11 cellular contexts compared by ENCODE assay signal in genomic region chr7:116227678-116228239, GRCh38. TPM values are rescaled to one million over a fixed set of nuclear protein-coding genes. Genes with fewer than 3 reads are reported as not detected.
A peak's percentile ranks its signal among the peaks of the same experiment; 100 is the strongest.
DNase-seq lines count a peak whose midpoint lies in the region; ATAC-seq and TF ChIP-seq lines count a peak whose summit lies in the region.
"Had no signal": no experiment of that assay in that cellular context is flagged by ENCODE, and none has a peak within 500 bp of the region (broad histone marks: within the 10 kb centered on the region; RNA-seq: fewer than 3 reads in every experiment).

No MANE protein-coding gene starts in this region.

- H3K9me2 ChIP-seq in HCT116 (ENCODE audit: insufficient read depth), result no peaks in the 10 kb centered on the region

- H3K36me3 ChIP-seq in HCT116 (ENCODE audit: control insufficient read depth in 1 of 2, insufficient read depth in 2 of 2, low read length in 2 of 2) (no peaks in the 10 kb centered on the region), subcutaneous abdominal adipose tissue (ENCODE audit: control insufficient read depth in 5 of 5, insufficient read depth in 5 of 5, low read length in 5 of 5) (no peaks in the 10 kb centered on the region), ovary (no peaks in the 10 kb centered on the region)

- no peak overlapping the region for H2AFZ ChIP-seq in HCT116 (ENCODE audit: low read depth, low read length, poor library complexity, severe bottlenecking)

- RAD21 ChIA-PET in HCT116 (lab: Charles Lee; ENCODE audit: low non-redundant PET in 1 of 2, low total read pairs in 2 of 2, uncharacterized antibody in 2 of 2, unreplicated experiment in 2 of 2), result no interaction called here

- DNase-seq in HCT116 (ENCODE audit: low read depth, low spot score) (no peak), amniotic stem cell (lab: John Stamatoyannopoulos, UW) (peak; percentile 68), glomerular visceral epithelial cell (ENCODE audit: extremely low spot score) (peak; percentile 58), ovary (no peak)
- DNase-seq in stimulated activated CD4-positive, alpha-beta T cell treated with anti-CD3 and anti-CD28 coated beads, Interleukin-15, amount 100 ng/mL, for 24 hours, result no peak
- DNase-seq: cortex of kidney, GF-D8, NCI-H748 treated with DMSO at 0.1 percent for 48 hours, retina had no signal

- peaks cover 41 to 75% of the 10 kb centered on the region in 2 experiments for H3K4me1 ChIP-seq in HCT116 (ENCODE audit: control insufficient read depth in 1 of 2, insufficient read depth in 2 of 2, low read length in 2 of 2)
- H3K4me1 ChIP-seq in subcutaneous abdominal adipose tissue (ENCODE audit: control insufficient read depth in 5 of 5, insufficient read depth in 5 of 5, low read length in 5 of 5), result peaks cover 2 to 47% (median 31%) of the 10 kb centered on the region in 5 donors
- peaks cover 7% of the 10 kb centered on the region for H3K4me1 ChIP-seq in ovary (ENCODE audit: insufficient read depth)

- no TSS peak for BruUV-seq in HCT116 (replicated peaks; lab: Mats Ljungman, UMichigan)

- H3K27ac ChIP-seq in HCT116 (ENCODE audit: low read depth, low read length) (no peak overlapping the region), subcutaneous abdominal adipose tissue (ENCODE audit: low read depth, low read length) (peak overlapping the region; percentile 5), ovary (no peak overlapping the region)

- TF ChIP-seq POLR2A in HCT116 (IDR thresholded peaks at IDR 0.05; ENCODE audit: borderline replicate concordance, extremely low read depth, insufficient read depth, insufficient read length), result no peak
- TF ChIP-seq POLR2A in ovary (IDR thresholded peaks at IDR 0.05), result no peak

- peaks cover 15% of the 10 kb centered on the region; the same call in 1 of the 2 replicates for H4K20me1 ChIP-seq in HCT116 (ENCODE audit: insufficient read depth)

- H3K4me2 ChIP-seq in HCT116 (ENCODE audit: low read length), result 0 out of 2 replicates have a peak overlapping the region, but pooled peaks have one; percentile 9

- ATAC-seq in HCT116 (no peak), HG02885 (IDR thresholded peaks at IDR 0.05; ENCODE audit: poor library complexity, unreplicated experiment) (no peak)

- POLR2A ChIA-PET in HCT116 (lab: Charles Lee), result no interaction called here

- WGBS in ovary, 3 donors, result 69 to 81% (median 70%) methylated on average over 2 of the region's 2 CpGs

- intact Hi-C loops in HCT116 (cut with micrococcal nuclease), result no loop called here
- intact Hi-C loops in ovary (cut with DNase I), result no loop called here

- no peaks in the 10 kb centered on the region for H3K27me3 ChIP-seq in HCT116 (ENCODE audit: insufficient read depth, low read length)
- H3K27me3 ChIP-seq in subcutaneous abdominal adipose tissue (ENCODE audit: control insufficient read depth in 5 of 5, insufficient read depth in 4 of 5, low read length in 5 of 5), result no peaks in the 10 kb centered on the region
- no peaks in the 10 kb centered on the region for H3K27me3 ChIP-seq in ovary

- CTCF ChIA-PET in HCT116 (lab: Charles Lee), result interaction anchor here (0.9 kb wide), 1 partner anchor 48 kb away, joined by 3 read pairs; no protein-coding TSS in a partner anchor

- H3K9me3 ChIP-seq in HCT116 (ENCODE audit: control insufficient read depth in 1 of 2, insufficient read depth in 1 of 2, low read depth in 1 of 2, low read length in 2 of 2), result no peaks in the 10 kb centered on the region
- H3K9me3 ChIP-seq in subcutaneous abdominal adipose tissue (ENCODE audit: control insufficient read depth in 5 of 5, low read length in 5 of 5), result no peaks in the 10 kb centered on the region
- no peaks in the 10 kb centered on the region for H3K9me3 ChIP-seq in ovary

- H3K79me2 ChIP-seq in HCT116 (ENCODE audit: insufficient read depth, low read length), result peaks cover 99% of the 10 kb centered on the region

- H3K9ac ChIP-seq in HCT116 (ENCODE audit: low read length) (no peak overlapping the region), subcutaneous abdominal adipose tissue (ENCODE audit: low read length in 5 of 5) (no peak overlapping the region)

- TF ChIP-seq RAD21 in HCT116 (IDR thresholded peaks at IDR 0.05; ENCODE audit: low read depth), result no peak

- no peak for TF ChIP-seq EP300 in ovary (IDR thresholded peaks at IDR 0.05)

- H3K4me3 ChIP-seq in HCT116 (replicated peaks in 1 of 2; ENCODE audit: low read depth in 1 of 2, low read length in 2 of 2) (no peak overlapping the region), subcutaneous abdominal adipose tissue (ENCODE audit: low read depth in 1 of 5, low read length in 5 of 5) (no peak overlapping the region), ovary (no peak overlapping the region)

- TF ChIP-seq CTCF in HCT116 (IDR thresholded peaks at IDR 0.05 in 2 of 3, conservative IDR thresholded peaks at IDR 0.05 in 1 of 3; ENCODE audit: borderline replicate concordance in 1 of 3, insufficient read depth in 1 of 3, low read depth in 2 of 3, low read length in 2 of 3) (no peak), ovary (IDR thresholded peaks at IDR 0.05) (no peak)

TF ChIP-seq in HCT116, 20 proteins besides CTCF, POLR2A, EP300 and RAD21:
- TF ChIP-seq SIN3A (IDR thresholded peaks at IDR 0.05; ENCODE audit: low read depth) (no peak), EZH2phosphoT487 (IDR thresholded peaks at IDR 0.05; ENCODE audit: borderline replicate concordance) (no peak), SRF (IDR thresholded peaks at IDR 0.05; ENCODE audit: low read depth) (no peak), TCF7L2 (IDR thresholded peaks at IDR 0.05; ENCODE audit: borderline replicate concordance, extremely low read depth, insufficient read depth, insufficient read length) (no peak), ATF3 (IDR thresholded peaks at IDR 0.05) (no peak), CBX3 (IDR thresholded peaks at IDR 0.05; ENCODE audit: low read depth) (no peak), POLR2AphosphoS5 (IDR thresholded peaks at IDR 0.05; ENCODE audit: low read depth, low read length) (no peak), EZH2 (IDR thresholded peaks at IDR 0.05) (no peak), FOSL1 (IDR thresholded peaks at IDR 0.05; ENCODE audit: low read depth) (no peak)
- TF ChIP-seq, protein P1, sequence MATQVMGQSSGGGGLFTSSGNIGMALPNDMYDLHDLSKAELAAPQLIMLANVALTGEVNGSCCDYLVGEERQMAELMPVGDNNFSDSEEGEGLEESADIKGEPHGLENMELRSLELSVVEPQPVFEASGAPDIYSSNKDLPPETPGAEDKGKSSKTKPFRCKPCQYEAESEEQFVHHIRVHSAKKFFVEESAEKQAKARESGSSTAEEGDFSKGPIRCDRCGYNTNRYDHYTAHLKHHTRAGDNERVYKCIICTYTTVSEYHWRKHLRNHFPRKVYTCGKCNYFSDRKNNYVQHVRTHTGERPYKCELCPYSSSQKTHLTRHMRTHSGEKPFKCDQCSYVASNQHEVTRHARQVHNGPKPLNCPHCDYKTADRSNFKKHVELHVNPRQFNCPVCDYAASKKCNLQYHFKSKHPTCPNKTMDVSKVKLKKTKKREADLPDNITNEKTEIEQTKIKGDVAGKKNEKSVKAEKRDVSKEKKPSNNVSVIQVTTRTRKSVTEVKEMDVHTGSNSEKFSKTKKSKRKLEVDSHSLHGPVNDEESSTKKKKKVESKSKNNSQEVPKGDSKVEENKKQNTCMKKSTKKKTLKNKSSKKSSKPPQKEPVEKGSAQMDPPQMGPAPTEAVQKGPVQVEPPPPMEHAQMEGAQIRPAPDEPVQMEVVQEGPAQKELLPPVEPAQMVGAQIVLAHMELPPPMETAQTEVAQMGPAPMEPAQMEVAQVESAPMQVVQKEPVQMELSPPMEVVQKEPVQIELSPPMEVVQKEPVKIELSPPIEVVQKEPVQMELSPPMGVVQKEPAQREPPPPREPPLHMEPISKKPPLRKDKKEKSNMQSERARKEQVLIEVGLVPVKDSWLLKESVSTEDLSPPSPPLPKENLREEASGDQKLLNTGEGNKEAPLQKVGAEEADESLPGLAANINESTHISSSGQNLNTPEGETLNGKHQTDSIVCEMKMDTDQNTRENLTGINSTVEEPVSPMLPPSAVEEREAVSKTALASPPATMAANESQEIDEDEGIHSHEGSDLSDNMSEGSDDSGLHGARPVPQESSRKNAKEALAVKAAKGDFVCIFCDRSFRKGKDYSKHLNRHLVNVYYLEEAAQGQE (IDR thresholded peaks at IDR 0.05; ENCODE audit: low read depth), result no peak

RNA-seq across cellular contexts. Expression of gene TES, which starts 17.4 kb away (rescaled TPM):
- total RNA-seq in HCT116 (2021; ENCODE audit: unreplicated experiment), result 129 TPM
- polyA plus RNA-seq in HCT116 (2012), result 122 and 129 TPM in 2 replicates
- total RNA-seq in ovary, result 10 to 100 TPM in 4 of 7 donors, 1 to 10 TPM in 3; 6.0 to 52.3 (median 11.0) TPM
- polyA plus RNA-seq in ovary, result 10 to 100 TPM; 11.1 to 65.0 TPM

Comparison
In these comparisons a context has a peak if more than half of its experiments do, and no peak if none do; other contexts are left out.
1. DNase-seq: peak in amniotic stem cell (single experiment) and glomerular visceral epithelial cell (single experiment); none in HCT116 (single experiment), ovary (0 of 5) and stimulated activated CD4-positive, alpha-beta T cell treated with anti-CD3 and anti-CD28 coated beads, Interleukin-15, amount 100 ng/mL, for 24 hours (single experiment).